1 cellular context compared by ENCODE assay signal in genomic region chr10:95693668-95694534, GRCh38.
TF ChIP-seq lines count a peak whose summit lies in the region.

Gene TCTN3, minus strand, starts transcription at chr10:95693927. Its CDS starts 28 bp downstream, at chr10:95693899.

TF ChIP-seq in HepG2, 621 proteins besides CTCF, POLR2A, EP300 and RAD21 (continued from another document and continues in another):
- TF ChIP-seq KIAA2018 (CRISPR knock-in tag; IDR thresholded peaks at IDR 0.05; ENCODE audit: borderline replicate concordance) (no peak), EEA1 (CRISPR knock-in tag; IDR thresholded peaks at IDR 0.05; ENCODE audit: borderline replicate concordance) (no peak), JARID2 (CRISPR knock-in tag; IDR thresholded peaks at IDR 0.05; ENCODE audit: insufficient replicate concordance) (peak; percentile 27), FLYWCH1 (CRISPR knock-in tag; IDR thresholded peaks at IDR 0.05) (no peak), ZNF782 (CRISPR knock-in tag; IDR thresholded peaks at IDR 0.05; ENCODE audit: borderline replicate concordance) (no peak), NFKB2 (CRISPR knock-in tag; IDR thresholded peaks at IDR 0.05; ENCODE audit: borderline replicate concordance) (peak; percentile 37; the same call in 1 of the 2 replicates), TBX2 (CRISPR knock-in tag; IDR thresholded peaks at IDR 0.05; ENCODE audit: borderline replicate concordance) (no peak; the same call in 1 of the 2 replicates), ZNF143 (CRISPR knock-in tag; IDR thresholded peaks at IDR 0.05) (no peak), ZBTB46 (CRISPR knock-in tag; IDR thresholded peaks at IDR 0.05; ENCODE audit: borderline replicate concordance) (no peak), ZSCAN25 (CRISPR knock-in tag; IDR thresholded peaks at IDR 0.05) (no peak; the same call in 1 of the 2 replicates), ZNF746 (CRISPR knock-in tag; IDR thresholded peaks at IDR 0.05) (no peak), IRF2 (CRISPR knock-in tag; IDR thresholded peaks at IDR 0.05) (peak; percentile 58; the same call in 1 of the 2 replicates), ZFP41 (CRISPR knock-in tag; IDR thresholded peaks at IDR 0.05; ENCODE audit: borderline replicate concordance) (no peak), KAT7 (CRISPR knock-in tag; IDR thresholded peaks at IDR 0.05; ENCODE audit: borderline replicate concordance) (peak; percentile 59; the same call in 1 of the 2 replicates), MTA1 (CRISPR knock-in tag; IDR thresholded peaks at IDR 0.05; ENCODE audit: borderline replicate concordance) (no peak), SAP130 (CRISPR knock-in tag; IDR thresholded peaks at IDR 0.05; ENCODE audit: low read depth) (peak; percentile 96), TEAD3 (CRISPR knock-in tag; optimal IDR thresholded peaks at IDR 0.05; ENCODE audit: borderline replicate concordance) (peak; percentile 98), THAP11 (CRISPR knock-in tag; IDR thresholded peaks at IDR 0.05) (peak; percentile 84), ZNF317 (CRISPR knock-in tag; IDR thresholded peaks at IDR 0.05) (no peak), MXD3 (CRISPR knock-in tag; IDR thresholded peaks at IDR 0.05) (no peak), ELF1 (CRISPR knock-in tag; IDR thresholded peaks at IDR 0.05) (peak; percentile 73), ZNF713 (CRISPR knock-in tag; IDR thresholded peaks at IDR 0.05) (no peak), ATAD3A (CRISPR knock-in tag; IDR thresholded peaks at IDR 0.05) (no peak), PRPF4 (IDR thresholded peaks at IDR 0.05; ENCODE audit: low read depth, low read length, poor library complexity, severe bottlenecking) (no peak), RFXAP (CRISPR knock-in tag; IDR thresholded peaks at IDR 0.05; ENCODE audit: borderline replicate concordance) (peak; percentile 94; the same call in 1 of the 2 replicates), SKI (IDR thresholded peaks at IDR 0.05; ENCODE audit: partially characterized antibody) (peak; percentile 34), ZNF557 (CRISPR knock-in tag; IDR thresholded peaks at IDR 0.05) (no peak), SRSF4 (IDR thresholded peaks at IDR 0.05; ENCODE audit: low read depth, low read length, poor library complexity, severe bottlenecking) (no peak), ZNF572 (CRISPR knock-in tag; IDR thresholded peaks at IDR 0.05) (no peak), TGIF2 (CRISPR knock-in tag; IDR thresholded peaks at IDR 0.05) (peak; percentile 54), ZFP36 (IDR thresholded peaks at IDR 0.05; ENCODE audit: borderline replicate concordance, low read depth, low read length, partially characterized antibody) (peak; percentile 46), ELF3 (CRISPR knock-in tag; IDR thresholded peaks at IDR 0.05) (peak; percentile 66), NR2F1 (CRISPR knock-in tag; IDR thresholded peaks at IDR 0.05) (no peak; a peak in 1 of 4 replicates), RFX3 (CRISPR knock-in tag; IDR thresholded peaks at IDR 0.05) (peak; percentile 92), HBP1 (CRISPR knock-in tag; IDR thresholded peaks at IDR 0.05; ENCODE audit: low read depth) (0 out of 2 replicates have a peak, but pooled peaks have one; percentile 62), ETV5 (CRISPR knock-in tag; IDR thresholded peaks at IDR 0.05; ENCODE audit: borderline replicate concordance) (peak; percentile 87), ZNF30 (CRISPR knock-in tag; IDR thresholded peaks at IDR 0.05) (no peak), POGZ (CRISPR knock-in tag; IDR thresholded peaks at IDR 0.05) (peak; percentile 98), DNMT3B (CRISPR knock-in tag; conservative IDR thresholded peaks at IDR 0.05) (no peak), CCDC6 (CRISPR knock-in tag; IDR thresholded peaks at IDR 0.05) (0 out of 2 replicates have a peak, but pooled peaks have one; percentile 60), SNAPC4 (CRISPR knock-in tag; IDR thresholded peaks at IDR 0.05) (peak; percentile 77), NCOA5 (CRISPR knock-in tag; IDR thresholded peaks at IDR 0.05) (no peak), RNF2 (conservative IDR thresholded peaks at IDR 0.05; ENCODE audit: low read depth) (no peak), TEAD2 (CRISPR knock-in tag; IDR thresholded peaks at IDR 0.05) (no peak), ZNF337 (CRISPR knock-in tag; IDR thresholded peaks at IDR 0.05; ENCODE audit: borderline replicate concordance, low read depth) (no peak), ZFP91 (CRISPR knock-in tag; IDR thresholded peaks at IDR 0.05; ENCODE audit: borderline replicate concordance) (peak; percentile 88; the same call in 1 of the 2 replicates), BORCS8-MEF2B (CRISPR knock-in tag; IDR thresholded peaks at IDR 0.05) (peak; percentile 52; the same call in 1 of the 2 replicates), PPARG (CRISPR knock-in tag; conservative IDR thresholded peaks at IDR 0.05) (peak; percentile 22; the same call in 1 of the 2 replicates), FOSL2 (CRISPR knock-in tag; IDR thresholded peaks at IDR 0.05) (peak; percentile 64), HNF4G (IDR thresholded peaks at IDR 0.05; ENCODE audit: borderline replicate concordance, low read depth, low read length) (no peak), HNF4G (CRISPR knock-in tag; IDR thresholded peaks at IDR 0.05; ENCODE audit: borderline replicate concordance, low read depth) (no peak)
